18 cellular contexts compared by ENCODE assay signal in genomic region chr12:23415180-23415579, GRCh38.
"Had no signal": no experiment of that assay in that cellular context is flagged by ENCODE, and none has a peak within 500 bp of the region (broad histone marks: within the 10 kb centered on the region; RNA-seq: fewer than 3 reads in every experiment).

No MANE protein-coding gene starts in this region.

- H3K27ac ChIP-seq: gastrocnemius medialis, left lung, lower lobe of right lung, sigmoid colon, suprapubic skin, tibial nerve, upper lobe of right lung had no signal

- H3K27me3 Mint-ChIP-seq: memory B cell had no signal

- H3K27ac Mint-ChIP-seq: memory B cell, mesothelial cell of epicardium, natural killer cell had no signal

- H3K27me3 ChIP-seq: gastrocnemius medialis, left lung, sigmoid colon, suprapubic skin, tibial nerve, upper lobe of right lung had no signal

- H3K36me3 ChIP-seq: gastrocnemius medialis, left lung, lower lobe of right lung, sigmoid colon, suprapubic skin, tibial nerve, upper lobe of right lung had no signal

- H3K9me3 ChIP-seq: gastrocnemius medialis, lower lobe of right lung, suprapubic skin, upper lobe of right lung had no signal

- ATAC-seq: esophagus mucosa, gastrocnemius medialis, left lung, lower lobe of right lung, natural killer cell, upper lobe of right lung had no signal

- DNase-seq: effector memory CD4-positive, alpha-beta T cell; gastrocnemius medialis; islet precursor cell; left lung; lower lobe of right lung; natural killer cell; posterior cingulate gyrus; sigmoid colon; small intestine; stimulated activated CD4-positive, alpha-beta T cell treated with anti-CD3 and anti-CD28 coated beads, Interleukin-12 subunit alpha, Interleukin-12 subunit beta, amount 100 ng/mL, for 4 hours; stimulated activated naive CD4-positive, alpha-beta T cell; upper lobe of right lung had no signal

- H3K4me1 ChIP-seq: gastrocnemius medialis, left lung, lower lobe of right lung, suprapubic skin, tibial nerve, upper lobe of right lung had no signal

- H3K9me3 Mint-ChIP-seq: memory B cell had no signal

- H3K4me3 Mint-ChIP-seq: memory B cell, mesothelial cell of epicardium, natural killer cell, neural crest cell had no signal

- H3K4me3 ChIP-seq: gastrocnemius medialis, left lung, lower lobe of right lung, sigmoid colon, suprapubic skin, tibial nerve, upper lobe of right lung had no signal

- H3K36me3 Mint-ChIP-seq: memory B cell, mesothelial cell of epicardium, natural killer cell had no signal

- H3K4me1 Mint-ChIP-seq: memory B cell, natural killer cell, neural crest cell had no signal
